Comparison of ENCODE assay signal across 8 cellular contexts in genomic region chr20:44388466-44389023, GRCh38. TPM values are rescaled to one million over a fixed set of nuclear protein-coding genes. Genes with fewer than 3 reads are reported as not detected.
A peak's percentile ranks its signal among the peaks of the same experiment; 100 is the strongest.
DNase-seq lines count a peak whose midpoint lies in the region; ATAC-seq and TF ChIP-seq lines count a peak whose summit lies in the region.

No MANE protein-coding gene starts in this region.

- in situ Hi-C loops in astrocyte of the cerebellum (cut with HindIII; ENCODE audit: low sequenced_read_pairs): loop anchor here (10.0 kb wide), 1 partner anchor 64 kb away; no protein-coding TSS in a partner anchor

- no peaks in the 10 kb centered on the region for H4K20me1 ChIP-seq in smooth muscle cell (ENCODE audit: low read depth)

- WGBS in smooth muscle cell (ENCODE audit: low lambda C conversion rate): 10% methylated on average over 29 of the region's 29 CpGs

- H3K27me3 ChIP-seq in smooth muscle cell (ENCODE audit: low read depth): peaks cover 2% of the 10 kb centered on the region

- DNase-seq in AG09309 (ENCODE audit: low read depth) (no peak), NCI-H1417 treated with DMSO at 0.1 percent for 48 hours (lab: John Stamatoyannopoulos, UW) (peak; percentile 8), T1000 (lab: John Stamatoyannopoulos, UW) (peak; percentile 75), astrocyte of the cerebellum (ENCODE audit: low read depth) (peak; percentile 26), smooth muscle cell (lab: John Stamatoyannopoulos, UW; ENCODE audit: unreplicated experiment) (no peak)

- no peaks in the 10 kb centered on the region for H3K79me2 ChIP-seq in smooth muscle cell (ENCODE audit: low read depth)

- no peak overlapping the region for H3K27ac ChIP-seq in smooth muscle cell (ENCODE audit: low read depth)

- H3K9me3 ChIP-seq in smooth muscle cell (replicated peaks; ENCODE audit: low read depth): no peaks in the 10 kb centered on the region

- no peak overlapping the region for H3K9ac ChIP-seq in smooth muscle cell (ENCODE audit: low read depth)

- no peak overlapping the region for H2AFZ ChIP-seq in smooth muscle cell (ENCODE audit: low read depth)

- no peaks in the 10 kb centered on the region for H3F3A ChIP-seq in smooth muscle cell (ENCODE audit: low read depth)

- ATAC-seq in GM19395 (IDR thresholded peaks at IDR 0.05; ENCODE audit: unreplicated experiment): peak; percentile 54
- ATAC-seq in HG02763 (IDR thresholded peaks at IDR 0.05; ENCODE audit: unreplicated experiment): no peak

- H3K4me3 ChIP-seq in AG09309 (ENCODE audit: control insufficient read depth, low read depth, low read length) (no peak overlapping the region), astrocyte of the cerebellum (ENCODE audit: low read depth, low read length) (no peak overlapping the region), iPS-11a (ENCODE audit: low read depth, low read length) (peak overlapping the region; percentile 8), smooth muscle cell (no peak overlapping the region)

- peak overlapping the region; percentile 70 for H3K4me2 ChIP-seq in smooth muscle cell

- no peaks in the 10 kb centered on the region for H3K4me1 ChIP-seq in smooth muscle cell (ENCODE audit: low read depth)

- peak; percentile 90 for TF ChIP-seq CTCF in AG09309 (IDR thresholded peaks at IDR 0.05; ENCODE audit: control insufficient read depth, insufficient read depth, low read depth, low read length, missing control alignments)
- peak; percentile 84 for TF ChIP-seq CTCF in astrocyte of the cerebellum (IDR thresholded peaks at IDR 0.05; ENCODE audit: low read depth, low read length, missing control alignments)
- TF ChIP-seq CTCF in smooth muscle cell (IDR thresholded peaks at IDR 0.05; ENCODE audit: borderline replicate concordance, insufficient read depth, poor library complexity, severe bottlenecking): peak; percentile 75

- H3K36me3 ChIP-seq in smooth muscle cell (ENCODE audit: low read depth): no peaks in the 10 kb centered on the region

RNA-seq across cellular contexts. Expression of gene HNF4A, which starts 33.0 kb away (rescaled TPM):
- not detected in 2 replicates for total RNA-seq in smooth muscle cell
- not detected in 2 replicates for polyA plus RNA-seq in smooth muscle cell

RNA-seq across cellular contexts. Expression of gene R3HDML, which starts 51.7 kb away (rescaled TPM):
- not detected in 2 replicates for total RNA-seq in smooth muscle cell
- not detected in 2 replicates for polyA plus RNA-seq in smooth muscle cell

Comparison
In these comparisons a context has a peak if more than half of its experiments do, and no peak if none do; other contexts are left out.
1. DNase-seq: peak in NCI-H1417 treated with DMSO at 0.1 percent for 48 hours (single experiment), T1000 (single experiment) and astrocyte of the cerebellum (single experiment); none in AG09309 (single experiment) and smooth muscle cell (single experiment).
2. Peak in every context shown above with its lines, with median percentiles within 50 percentile points of each other: CTCF ChIP-seq.